In the genomic region with DNA sequence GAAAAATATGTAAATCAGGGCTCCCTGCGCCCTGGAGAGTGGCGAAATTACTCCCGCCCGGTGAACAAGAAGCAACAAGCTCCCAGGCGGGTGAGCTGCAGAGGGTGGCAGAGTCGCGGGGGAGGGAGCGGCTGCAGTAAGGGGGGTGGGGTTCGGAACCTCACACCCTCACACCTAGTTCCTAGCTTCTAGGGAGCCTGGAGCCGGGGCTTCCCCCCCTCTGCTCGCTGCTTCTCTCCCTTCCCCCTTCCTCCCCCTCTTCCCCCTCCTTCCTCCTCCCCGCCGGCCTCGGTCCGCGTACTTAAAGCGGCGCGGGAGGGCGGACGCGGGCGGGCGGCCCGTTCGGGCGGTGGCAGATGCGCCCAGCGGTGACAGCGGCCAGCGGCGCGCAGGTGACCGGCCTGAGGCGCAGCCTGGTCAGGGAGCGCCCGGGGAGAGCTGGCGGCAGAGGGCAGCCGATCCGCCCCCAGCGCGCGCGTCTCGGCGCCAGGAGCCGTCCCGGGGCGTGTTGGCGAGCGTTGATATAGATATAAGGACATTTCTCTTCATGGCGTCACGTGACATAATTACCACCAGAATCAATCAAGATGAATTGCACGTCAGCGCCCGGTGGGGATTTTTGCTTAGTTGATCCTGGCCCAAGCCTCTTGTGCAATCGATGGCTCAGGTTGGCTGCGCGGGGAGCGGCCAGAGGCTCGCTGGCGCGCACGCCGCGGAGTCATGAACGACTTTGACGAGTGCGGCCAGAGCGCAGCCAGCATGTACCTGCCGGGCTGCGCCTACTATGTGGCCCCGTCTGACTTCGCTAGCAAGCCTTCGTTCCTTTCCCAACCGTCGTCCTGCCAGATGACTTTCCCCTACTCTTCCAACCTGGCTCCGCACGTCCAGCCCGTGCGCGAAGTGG, we compare ENCODE assay signal across 9 cellular contexts. TPM values are rescaled to one million over a fixed set of nuclear protein-coding genes. Genes with fewer than 3 reads are reported as not detected.
A peak's percentile ranks its signal among the peaks of the same experiment; 100 is the strongest.
DNase-seq lines count a peak whose midpoint lies in the region; ATAC-seq and TF ChIP-seq lines count a peak whose summit lies in the region.
"Had no signal": no experiment of that assay in that cellular context is flagged by ENCODE, and none has a peak within 500 bp of the region (broad histone marks: within the 10 kb centered on the region; RNA-seq: fewer than 3 reads in every experiment).

A gene (plus strand): TSS at position 645 of the 904 bp plus-strand sequence. CDS start 76 bp downstream, at position 721.

- H3K36me3 Mint-ChIP-seq in central memory CD8-positive, alpha-beta T cell (ENCODE audit: insufficient read depth), result peaks cover 26% of the 10 kb centered on the region
- peaks cover 7% of the 10 kb centered on the region for H3K36me3 Mint-ChIP-seq in neural crest cell (ENCODE audit: low read depth)

- H3K27me3 Mint-ChIP-seq in central memory CD8-positive, alpha-beta T cell, result peaks cover 86% of the 10 kb centered on the region
- peaks cover 93% of the 10 kb centered on the region for H3K27me3 Mint-ChIP-seq in neural crest cell (ENCODE audit: low read depth)

- peaks cover 13% of the 10 kb centered on the region for H3K4me1 Mint-ChIP-seq in central memory CD8-positive, alpha-beta T cell
- peaks cover 13% of the 10 kb centered on the region for H3K4me1 Mint-ChIP-seq in neural crest cell

- peaks cover 6% of the 10 kb centered on the region for H3K9me3 Mint-ChIP-seq in central memory CD8-positive, alpha-beta T cell
- no peaks in the 10 kb centered on the region for H3K9me3 Mint-ChIP-seq in neural crest cell

- peak within 1 kb of the TSS; percentile 23 for H3K4me3 Mint-ChIP-seq in central memory CD8-positive, alpha-beta T cell
- peak within 1 kb of the TSS; percentile 23 for H3K4me3 Mint-ChIP-seq in neural crest cell

- no peak for TF ChIP-seq CTCF in neural crest cell (conservative IDR thresholded peaks at IDR 0.05)

- H3K27ac Mint-ChIP-seq in central memory CD8-positive, alpha-beta T cell (ENCODE audit: low read depth), result peak within 1 kb of the TSS; percentile 70
- H3K27ac Mint-ChIP-seq in neural crest cell (ENCODE audit: unreplicated experiment), result no peak within 1 kb of the TSS

- peak; percentile 78 for DNase-seq in NCI-H1092 (lab: John Stamatoyannopoulos, UW)
- DNase-seq in NCI-H1092 treated with DMSO at 0.1 percent for 48 hours (lab: John Stamatoyannopoulos, UW), result no peak
- DNase-seq in NCI-H2227 treated with DMSO at 0.1 percent for 48 hours (lab: John Stamatoyannopoulos, UW), result peak; percentile 75
- DNase-seq in central memory CD8-positive, alpha-beta T cell (ENCODE audit: low spot score in 2 of 2), result no peak
- no peak for DNase-seq in neural crest cell (ENCODE audit: low read depth, low spot score)
- no peak for DNase-seq in stimulated activated naive CD4-positive, alpha-beta T cell treated with Interleukin-2 at 50 U/mL for 16 hours (lab: John Stamatoyannopoulos, UW)

- ATAC-seq in central memory CD8-positive, alpha-beta T cell (replicated peaks; ENCODE audit: extremely low read depth, poor library complexity, severe bottlenecking), result no peak
- ATAC-seq in HG03196 (IDR thresholded peaks at IDR 0.05; ENCODE audit: unreplicated experiment) (no peak), GM18511 (IDR thresholded peaks at IDR 0.05; ENCODE audit: unreplicated experiment) (no peak)

RNA-seq across cellular contexts. Expression of the gene that starts here (rescaled TPM):
- total RNA-seq in neural crest cell, result not detected in 2 replicates
- total RNA-seq: T-helper 2 cell treated with Interferon-gamma antibody and Interleukin-4, amounts not matched to agents 100 ng/mL and 5 ng/mL, for 36 hours had no signal

Comparison
In these comparisons a context has a peak if more than half of its experiments do, and no peak if none do; other contexts are left out.
1. DNase-seq: peak in NCI-H1092 (single experiment) and NCI-H2227 treated with DMSO at 0.1 percent for 48 hours (single experiment); none in NCI-H1092 treated with DMSO at 0.1 percent for 48 hours (single experiment), central memory CD8-positive, alpha-beta T cell (0 of 2), neural crest cell (single experiment) and stimulated activated naive CD4-positive, alpha-beta T cell treated with Interleukin-2 at 50 U/mL for 16 hours (single experiment).